8 cellular contexts compared by ENCODE assay signal in the genomic region with DNA sequence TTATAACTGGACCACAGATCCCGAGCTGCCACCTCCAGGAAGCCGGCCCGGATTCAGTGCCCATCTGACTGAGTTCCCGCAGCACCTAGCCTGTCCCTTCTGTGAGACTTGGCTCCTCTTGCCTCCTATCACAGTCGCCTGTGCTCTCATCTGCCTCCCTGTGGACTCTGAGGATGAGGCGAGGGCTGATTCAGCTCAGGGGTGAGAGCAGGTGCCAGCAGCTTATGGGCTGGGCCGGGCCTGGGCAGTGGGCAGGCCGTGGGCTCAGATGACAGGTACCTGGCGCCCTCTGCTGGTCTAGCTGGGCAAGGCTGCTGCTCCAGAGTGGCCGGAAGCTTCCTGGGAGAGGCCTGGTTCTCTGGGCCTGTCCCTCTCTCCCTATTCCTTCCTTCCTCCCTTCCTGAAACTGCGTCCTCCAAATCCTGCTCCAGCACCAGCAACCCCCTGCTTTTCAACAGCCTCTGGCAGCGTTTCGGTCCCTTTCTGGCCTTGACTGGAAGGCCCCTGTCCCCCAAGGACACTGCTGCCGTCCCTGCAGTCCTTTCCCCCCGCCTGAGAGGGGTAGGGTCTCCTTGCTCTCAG. TPM values are rescaled to one million over a fixed set of nuclear protein-coding genes. Genes with fewer than 3 reads are reported as not detected.
DNase-seq lines count a peak whose midpoint lies in the region; ATAC-seq and TF ChIP-seq lines count a peak whose summit lies in the region.

No MANE protein-coding gene starts in this region.

- H3K27me3 Mint-ChIP-seq in activated naive CD8-positive, alpha-beta T cell treated with anti-CD3 and anti-CD28 coated beads, Interleukin-2, amount 50 U/mL, for 24 hours, result peaks cover 5% of the 10 kb centered on the region

- no peaks in the 10 kb centered on the region for H3K9me3 Mint-ChIP-seq in activated naive CD8-positive, alpha-beta T cell treated with anti-CD3 and anti-CD28 coated beads, Interleukin-2, amount 50 U/mL, for 24 hours

- H3K27ac Mint-ChIP-seq in activated naive CD8-positive, alpha-beta T cell treated with anti-CD3 and anti-CD28 coated beads, Interleukin-2, amount 50 U/mL, for 24 hours, result no peak overlapping the region

- 39 to 45% (median 41%) methylated on average over 13 to 15 of the region's 15 CpGs for WGBS in heart left ventricle, 4 donors
- 40 to 48% (median 41%) methylated on average over 15 of the region's 15 CpGs for WGBS in psoas muscle, 3 donors

- no peaks in the 10 kb centered on the region for H3K36me3 Mint-ChIP-seq in activated naive CD8-positive, alpha-beta T cell treated with anti-CD3 and anti-CD28 coated beads, Interleukin-2, amount 50 U/mL, for 24 hours (ENCODE audit: low read depth)

- no peak overlapping the region for H3K4me3 ChIP-seq in HAP-1
- no peak overlapping the region for H3K4me3 ChIP-seq in heart left ventricle
- H3K4me3 ChIP-seq in psoas muscle, result no peak overlapping the region

- intact Hi-C loops in heart left ventricle (cut with DNase I) (loop anchor here in 5 of 10 donors (1.0 to 5.0 kb wide), 3 partner anchors 70 to 72 kb away; no protein-coding TSS in a partner anchor), psoas muscle (cut with DNase I) (no loop called here)

- no peaks in the 10 kb centered on the region for H3K9me3 ChIP-seq in HAP-1
- H3K9me3 ChIP-seq in heart left ventricle, result no peaks in the 10 kb centered on the region
- H3K9me3 ChIP-seq in psoas muscle, result no peaks in the 10 kb centered on the region

- H3K36me3 ChIP-seq in HAP-1 (replicated peaks), result no peaks in the 10 kb centered on the region
- no peaks in the 10 kb centered on the region for H3K36me3 ChIP-seq in heart left ventricle
- H3K36me3 ChIP-seq in psoas muscle (ENCODE audit: insufficient read depth in 1 of 2, low read depth in 1 of 2), result no peaks in the 10 kb centered on the region

- TF ChIP-seq POLR2A in heart left ventricle (IDR thresholded peaks at IDR 0.05), result no peak

- H3K27me3 ChIP-seq in HAP-1 (ENCODE audit: low read depth), result 0 out of 2 replicates have a peak, but pooled peaks cover 3% of the 10 kb centered on the region
- H3K27me3 ChIP-seq in heart left ventricle, result peaks cover 0 to 18% (median 0%) of the 10 kb centered on the region in 9 donors
- peaks cover 0 to 5% (median 0%) of the 10 kb centered on the region in 3 donors for H3K27me3 ChIP-seq in psoas muscle (ENCODE audit: insufficient read depth in 3 of 3, low read length in 2 of 3)

- H3K4me1 ChIP-seq in HAP-1, result no peaks in the 10 kb centered on the region
- peaks cover 0 to 4% (median 0%) of the 10 kb centered on the region in 12 donors for H3K4me1 ChIP-seq in heart left ventricle
- no peaks in the 10 kb centered on the region for H3K4me1 ChIP-seq in psoas muscle

- in situ Hi-C loops in HAP-1 (cut with MboI; ENCODE audit: low sequenced_read_pairs), result no loop called here

- no peaks in the 10 kb centered on the region for H3K4me1 Mint-ChIP-seq in activated naive CD8-positive, alpha-beta T cell treated with anti-CD3 and anti-CD28 coated beads, Interleukin-2, amount 50 U/mL, for 24 hours

- TF ChIP-seq CTCF in heart left ventricle (IDR thresholded peaks at IDR 0.05), result peak; percentile 68 to 86 (median 76)
- peak; percentile 81 for TF ChIP-seq CTCF in psoas muscle (IDR thresholded peaks at IDR 0.05)

- no peak overlapping the region for H3K4me3 Mint-ChIP-seq in activated naive CD8-positive, alpha-beta T cell treated with anti-CD3 and anti-CD28 coated beads, Interleukin-2, amount 50 U/mL, for 24 hours

- DNase-seq in DMS53 treated with DMSO at 0.1 percent for 48 hours (lab: John Stamatoyannopoulos, UW; ENCODE audit: unreplicated experiment) (peak; percentile 99), HAP-1 (ENCODE audit: low spot score in 2 of 2) (peak; percentile 67 to 92), NCI-H1092 (lab: John Stamatoyannopoulos, UW) (peak; percentile 77), SKM-1 (lab: John Stamatoyannopoulos, UW; ENCODE audit: unreplicated experiment) (peak; percentile 37), heart left ventricle (peak; percentile 75 to 87 (median 82)), psoas muscle (peak; percentile 76 to 89), cortex of kidney (lab: John Stamatoyannopoulos, UW) (no peak)
- DNase-seq in activated naive CD8-positive, alpha-beta T cell treated with anti-CD3 and anti-CD28 coated beads, Interleukin-2, amount 50 U/mL, for 24 hours, result peak; percentile 80

- H3K27ac ChIP-seq in heart left ventricle (no peak overlapping the region), psoas muscle (peak overlapping the region; percentile 30)

- peak; percentile 90 for ATAC-seq in activated naive CD8-positive, alpha-beta T cell treated with anti-CD3 and anti-CD28 coated beads, Interleukin-2, amount 50 U/mL, for 24 hours
- peak; percentile 89 to 99 (median 98) for ATAC-seq in heart left ventricle
- peak; percentile 99 to 100 (median 100) for ATAC-seq in psoas muscle

RNA-seq across cellular contexts. Expression of a gene that starts 17.3 kb away (rescaled TPM):
- total RNA-seq in heart left ventricle (under 1 TPM in 1 of 9 donors, not detected in 8; 0.45 TPM), psoas muscle (not detected)
- polyA plus RNA-seq in heart left ventricle (under 1 TPM in 1 of 2 donors, not detected in 1; 0.04 TPM), psoas muscle (under 1 TPM in 2 of 3 donors, not detected in 1; under 0.01 to 0.03 TPM)

RNA-seq across cellular contexts. Expression of a gene that starts 23.3 kb away (rescaled TPM):
- total RNA-seq in heart left ventricle (not detected), psoas muscle (not detected)
- polyA plus RNA-seq in heart left ventricle (not detected), psoas muscle (not detected)

RNA-seq across cellular contexts. Expression of a gene that starts 41.6 kb away (rescaled TPM):
- total RNA-seq in heart left ventricle (1 to 10 TPM in 1 of 9 donors, under 1 TPM in 1, not detected in 7; 0.48 to 1.2 TPM), psoas muscle (under 1 TPM in 3 of 4 donors, not detected in 1; 0.34 to 0.54 (median 0.42) TPM)
- polyA plus RNA-seq in heart left ventricle (not detected), psoas muscle (under 1 TPM; 0.05 to 0.16 (median 0.11) TPM)
